8 cellular contexts compared by ENCODE assay signal in genomic region chr14:26598672-26599131, GRCh38. TPM values are rescaled to one million over a fixed set of nuclear protein-coding genes. Genes with fewer than 3 reads are reported as not detected.
A peak's percentile ranks its signal among the peaks of the same experiment; 100 is the strongest.
DNase-seq lines count a peak whose midpoint lies in the region; ATAC-seq and TF ChIP-seq lines count a peak whose summit lies in the region.

No MANE protein-coding gene starts in this region.

- H4K5ac ChIP-seq in H9 (ENCODE audit: insufficient read length, low read depth, low read length) = no peak overlapping the region

- H4K91ac ChIP-seq in H9 (ENCODE audit: insufficient read length, low read depth, low read length) = no peak overlapping the region

- WGBS in H9 (ENCODE audit: extremely low coverage, insufficient read length, low lambda C conversion rate) = no CpG with 5 or more reads among the region's 18 CpGs

- H3K9me3 ChIP-seq in H9 (ENCODE audit: control insufficient read depth, low read depth, low read length) (no peaks in the 10 kb centered on the region), SK-N-MC (ENCODE audit: low read depth, low read length) (no peaks in the 10 kb centered on the region)

- no peaks in the 10 kb centered on the region for H3K27me3 ChIP-seq in H9 (ENCODE audit: insufficient read depth, low read length)

- H3K4me1 Mint-ChIP-seq in H9 = peaks cover 29 to 34% of the 10 kb centered on the region in 2 experiments
- no peaks in the 10 kb centered on the region for H3K4me1 Mint-ChIP-seq in effector memory CD8-positive, alpha-beta T cell (ENCODE audit: low read depth in 2 of 2)

- H3K18ac ChIP-seq in H9 (ENCODE audit: insufficient read length, low read depth, low read length) = no peak overlapping the region

- H3K27me3 Mint-ChIP-seq in H9 (ENCODE audit: low read depth) = peaks cover 10% of the 10 kb centered on the region
- peaks cover 0 to 6% of the 10 kb centered on the region in 2 donors for H3K27me3 Mint-ChIP-seq in effector memory CD8-positive, alpha-beta T cell

- H3K36me3 ChIP-seq in SK-N-MC (ENCODE audit: insufficient read depth, low read length) = no peaks in the 10 kb centered on the region

- no peak overlapping the region for H4K8ac ChIP-seq in H9 (replicated peaks; ENCODE audit: insufficient read length, low read depth, low read length)

- no peak overlapping the region for H3K4ac ChIP-seq in H9 (ENCODE audit: low read depth, low read length)

- H3K4me3 ChIP-seq in SK-N-MC (peak overlapping the region; percentile 71), retinal pigment epithelial cell (ENCODE audit: low read length) (peak overlapping the region; percentile 91)

- no peak overlapping the region for H3K56ac ChIP-seq in H9 (ENCODE audit: insufficient read length, low read depth, low read length)

- H3K79me2 ChIP-seq in H9 (ENCODE audit: insufficient read depth, low read length) = no peaks in the 10 kb centered on the region

- no peak overlapping the region for H3K14ac ChIP-seq in H9 (ENCODE audit: insufficient read depth, low read length)

- no peak for TF ChIP-seq POLR2A in GM18505 (IDR thresholded peaks at IDR 0.05; ENCODE audit: borderline replicate concordance, extremely low read depth, insufficient read depth, insufficient read length)

- peak overlapping the region; percentile 35 for H2AFZ ChIP-seq in H9 (ENCODE audit: low read length)

- no peak for ATAC-seq in GM18505 (IDR thresholded peaks at IDR 0.05; ENCODE audit: unreplicated experiment)
- ATAC-seq in effector memory CD8-positive, alpha-beta T cell (replicated peaks) = no peak

- no peak overlapping the region for H2BK120ac ChIP-seq in H9 (ENCODE audit: low read depth, low read length, poor library complexity, severe bottlenecking)

- H3K79me1 ChIP-seq in H9 (ENCODE audit: insufficient read depth, low read depth, low read length, poor library complexity, severe bottlenecking) = no peaks in the 10 kb centered on the region

- peaks cover 0 to 2% (median 2%) of the 10 kb centered on the region in 3 experiments; a peak in 1 of 7 replicates for H3K36me3 Mint-ChIP-seq in H9 (ENCODE audit: insufficient read depth in 1 of 3, low read depth in 3 of 3)
- H3K36me3 Mint-ChIP-seq in effector memory CD8-positive, alpha-beta T cell (ENCODE audit: insufficient read depth) = no peaks in the 10 kb centered on the region

- peaks cover 10% of the 10 kb centered on the region for H3K23me2 ChIP-seq in H9 (ENCODE audit: insufficient read length, low read depth, low read length, poor library complexity, severe bottlenecking)

- intact Hi-C loops in head of caudate nucleus (cut with DNase I) = no loop called here
- intact Hi-C loops in posterior vena cava (cut with DNase I) = no loop called here

- no peak overlapping the region for H2AK5ac ChIP-seq in H9 (ENCODE audit: insufficient read length, low read length)

- H3K4me3 Mint-ChIP-seq in H9 = peak overlapping the region; percentile 97 to 99
- H3K4me3 Mint-ChIP-seq in effector memory CD8-positive, alpha-beta T cell = no peak overlapping the region

- DNase-seq in H9 (no peak), SK-N-MC (ENCODE audit: low read depth, low spot score) (no peak), head of caudate nucleus (peak in 25 of 42 donors; percentile 3 to 61 (median 22)), retinal pigment epithelial cell (ENCODE audit: low read depth) (no peak), posterior vena cava (ENCODE audit: low spot score) (no peak)
- DNase-seq in effector memory CD8-positive, alpha-beta T cell = no peak
- no peak for DNase-seq in activated T-cell treated with anti-CD3 and anti-CD28 coated beads, Interleukin-2, amount 50 U/mL, for 48 hours

- TF ChIP-seq CTCF in H9 (conservative IDR thresholded peaks at IDR 0.05) (no peak), retinal pigment epithelial cell (conservative IDR thresholded peaks at IDR 0.05; ENCODE audit: low read depth, low read length) (no peak)

- peak overlapping the region in 2 of 3 experiments; percentile 58 to 95; a peak in 2 of 7 replicates for H3K27ac Mint-ChIP-seq in H9
- H3K27ac Mint-ChIP-seq in effector memory CD8-positive, alpha-beta T cell = no peak overlapping the region

- H2BK5ac ChIP-seq in H9 (ENCODE audit: insufficient read length, low read length) = no peak overlapping the region

- H3T11ph ChIP-seq in H9 (ENCODE audit: low read length) = no peak overlapping the region

- no peaks in the 10 kb centered on the region for H3K4me1 ChIP-seq in H9 (ENCODE audit: insufficient read depth, low read length)

- H3K9ac ChIP-seq in H9 (ENCODE audit: extremely low read depth, insufficient read length, low read length) (no peak overlapping the region), SK-N-MC (ENCODE audit: insufficient read length) (no peak overlapping the region)

- no peaks in the 10 kb centered on the region for H4K20me1 ChIP-seq in H9 (ENCODE audit: control insufficient read depth, insufficient read depth, insufficient read length)

- H3K4me2 ChIP-seq in H9 (ENCODE audit: insufficient read depth, insufficient read length, low read length) = peak overlapping the region; percentile 84

- no peaks in the 10 kb centered on the region; a peak in 2 of 5 replicates for H3K9me3 Mint-ChIP-seq in H9
- peaks cover 0 to 6% of the 10 kb centered on the region in 2 donors for H3K9me3 Mint-ChIP-seq in effector memory CD8-positive, alpha-beta T cell

- no peak overlapping the region for H3K23ac ChIP-seq in H9 (ENCODE audit: insufficient read length, low read depth, low read length)

- H3K27ac ChIP-seq in H9 (ENCODE audit: insufficient read length, low read depth, low read length) (no peak overlapping the region), SK-N-MC (no peak overlapping the region)

- H2BK12ac ChIP-seq in H9 (ENCODE audit: insufficient read length, low read depth, low read length) = no peak overlapping the region

- H2BK15ac ChIP-seq in H9 (ENCODE audit: low read depth, low read length) = no peak overlapping the region

- no peak overlapping the region for H2BK20ac ChIP-seq in H9 (ENCODE audit: low read depth, low read length, poor library complexity, severe bottlenecking)

RNA-seq across cellular contexts. Expression of gene NOVA1, which starts 0.9 kb away (rescaled TPM):
- total RNA-seq in H9 (2021) (11.4 and 13.8 TPM in 2 replicates), posterior vena cava (10 to 100 TPM; 12.1 to 13.1 TPM)

Comparison
In these comparisons a context has a peak if more than half of its experiments do, and no peak if none do; other contexts are left out.
1. DNase-seq: peak in head of caudate nucleus (25 of 42); none in H9 (single experiment), SK-N-MC (single experiment), retinal pigment epithelial cell (single experiment), posterior vena cava (single experiment), effector memory CD8-positive, alpha-beta T cell (0 of 3) and activated T-cell treated with anti-CD3 and anti-CD28 coated beads, Interleukin-2, amount 50 U/mL, for 48 hours (0 of 2).
2. H3K27ac Mint-ChIP-seq: peak in H9 (2 of 3); none in effector memory CD8-positive, alpha-beta T cell (0 of 2).
3. H3K4me3 Mint-ChIP-seq: peak in H9 (2 of 2); none in effector memory CD8-positive, alpha-beta T cell (0 of 2).